ENCODE assay signal across 25 cellular contexts in the genomic region with DNA sequence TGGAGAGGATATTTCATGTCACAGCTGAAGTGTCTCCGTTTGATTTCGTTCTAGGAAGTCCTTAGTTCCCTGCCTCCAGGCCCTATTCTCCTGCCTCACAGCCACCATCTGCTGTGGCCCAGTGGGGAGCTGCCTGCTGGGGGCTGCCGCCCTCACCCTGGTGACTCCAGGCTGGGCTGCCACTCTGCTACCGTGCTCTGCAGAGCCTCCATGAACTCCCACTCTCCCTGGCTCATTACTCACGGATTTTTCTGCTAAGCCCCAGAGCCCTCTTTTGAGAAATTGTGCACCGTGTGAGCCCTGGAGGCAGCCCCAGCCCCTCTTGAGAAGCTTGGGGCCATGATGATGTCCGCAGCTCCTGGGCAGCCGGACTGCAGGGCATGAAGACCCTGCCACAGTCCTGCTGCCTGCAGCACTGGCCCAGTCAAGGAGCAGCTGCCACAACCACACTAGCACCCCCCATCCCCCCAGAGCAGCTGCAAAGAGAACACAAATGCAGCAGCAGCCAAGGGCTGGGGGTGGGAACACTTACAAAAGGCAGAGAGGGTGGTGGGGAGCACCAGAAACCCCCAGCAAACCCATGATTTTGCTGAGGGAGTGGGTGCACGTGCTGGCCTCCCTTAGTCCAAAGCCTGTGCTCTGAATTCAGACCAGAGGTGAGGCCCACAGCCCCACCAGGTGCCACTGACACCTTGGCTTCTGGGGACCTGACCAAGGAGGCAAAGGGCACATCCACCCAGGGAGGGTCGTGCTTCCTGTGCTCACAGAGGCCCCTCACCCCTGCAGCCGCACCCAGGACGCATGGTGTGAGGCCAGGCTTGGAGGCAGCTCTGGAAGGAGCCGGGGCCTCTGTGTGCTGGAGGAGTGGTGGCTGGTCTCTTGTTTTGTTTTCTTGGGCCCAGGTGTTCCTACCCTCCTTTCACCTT.
DNase-seq lines count a peak whose midpoint lies in the region.
"Had no signal": no experiment of that assay in that cellular context is flagged by ENCODE, and none has a peak within 500 bp of the region (broad histone marks: within the 10 kb centered on the region; RNA-seq: fewer than 3 reads in every experiment).

No MANE protein-coding gene starts in this region.

- H3K27ac ChIP-seq in mesendoderm (ENCODE audit: low read depth, low read length), result no peak overlapping the region
- H3K27ac ChIP-seq: C4-2B, RWPE1, VCaP had no signal

- H3K79me2 ChIP-seq in mesendoderm (ENCODE audit: control insufficient read depth, insufficient read depth, low read length), result no peaks in the 10 kb centered on the region

- H3K36me3 ChIP-seq in mesendoderm (ENCODE audit: control insufficient read depth, insufficient read depth, low read length), result no peaks in the 10 kb centered on the region

- H3K79me1 ChIP-seq in mesendoderm (ENCODE audit: low read length), result no peaks in the 10 kb centered on the region

- H2BK5ac ChIP-seq in mesendoderm (ENCODE audit: low read length), result no peak overlapping the region

- H3K4me2 ChIP-seq in mesendoderm (ENCODE audit: low read length), result no peak overlapping the region
- H3K4me2 ChIP-seq: smooth muscle cell had no signal

- no peak overlapping the region for H3K4ac ChIP-seq in mesendoderm (ENCODE audit: low read depth, low read length)

- H3K18ac ChIP-seq in mesendoderm (ENCODE audit: low read length), result no peak overlapping the region

- no CpG with 5 or more reads among the region's 13 CpGs for WGBS in mesendoderm (ENCODE audit: extremely low coverage, insufficient coverage, low lambda C conversion rate)

- no peak overlapping the region for H4K8ac ChIP-seq in mesendoderm (ENCODE audit: low read depth, low read length)

- intact Hi-C loops in activated T-helper 1 cell treated with anti-CD3 and anti-CD28 coated beads, Interleukin-12 subunit alpha, Interleukin-12 subunit beta, Interleukin-2, Interleukin-4 antibody, amounts not matched to agents 30 ng/mL and 10 ng/mL and 1 ng/mL, durations not matched to agents 14 hours and 24 hours and 36 hours (cut with micrococcal nuclease), result no loop called here

- H3K9me3 Mint-ChIP-seq in activated T-helper 1 cell treated with anti-CD3 and anti-CD28 coated beads, Interleukin-12 subunit alpha, Interleukin-12 subunit beta, Interleukin-2, Interleukin-4 antibody, amounts not matched to agents 30 ng/mL and 10 ng/mL and 1 ng/mL, durations not matched to agents 14 hours and 24 hours and 36 hours, result no peaks in the 10 kb centered on the region
- H3K9me3 Mint-ChIP-seq: activated CD4-positive, alpha-beta T cell treated with anti-CD3 and anti-CD28 coated beads, Interleukin-2, amount 10 ng/mL, durations not matched to agents 7 days and 5 days; activated T-helper 17 cell treated with anti-CD3 and anti-CD28 coated beads, Interleukin-2, amount 50 U/mL, for 72 hours; stimulated activated memory B cell treated with anti-CD40 and anti-IgM and Interleukin-4, amounts not matched to agents 10 μg/mL and 1 μg/mL and 100 μg/mL, for 72 hours had no signal

- H2AK5ac ChIP-seq in mesendoderm (ENCODE audit: low read length), result no peak overlapping the region

- no peak overlapping the region for H3K27ac Mint-ChIP-seq in activated T-helper 1 cell treated with anti-CD3 and anti-CD28 coated beads, Interleukin-12 subunit alpha, Interleukin-12 subunit beta, Interleukin-2, Interleukin-4 antibody, amounts not matched to agents 30 ng/mL and 10 ng/mL and 1 ng/mL, durations not matched to agents 14 hours and 24 hours and 36 hours
- H3K27ac Mint-ChIP-seq: activated CD4-positive, alpha-beta T cell treated with anti-CD3 and anti-CD28 coated beads, Interleukin-2, amount 10 ng/mL, durations not matched to agents 7 days and 5 days; activated naive CD4-positive, alpha-beta T cell treated with anti-CD3 and anti-CD28 coated beads, Interleukin-2, amount 50 U/mL, for 72 hours; activated T-helper 17 cell treated with anti-CD3 and anti-CD28 coated beads, Interleukin-2, amount 50 U/mL, for 72 hours; stimulated activated memory B cell treated with anti-CD40 and anti-IgM and Interleukin-4, amounts not matched to agents 10 μg/mL and 1 μg/mL and 100 μg/mL, for 72 hours had no signal

- H2BK120ac ChIP-seq in mesendoderm (ENCODE audit: low read depth, low read length), result no peak overlapping the region

- no peak overlapping the region for H4K5ac ChIP-seq in mesendoderm (ENCODE audit: low read length)

- H2BK15ac ChIP-seq in mesendoderm (replicated peaks; ENCODE audit: low read depth), result no peak overlapping the region

- H3K27me3 Mint-ChIP-seq in activated T-helper 1 cell treated with anti-CD3 and anti-CD28 coated beads, Interleukin-12 subunit alpha, Interleukin-12 subunit beta, Interleukin-2, Interleukin-4 antibody, amounts not matched to agents 30 ng/mL and 10 ng/mL and 1 ng/mL, durations not matched to agents 14 hours and 24 hours and 36 hours (ENCODE audit: insufficient read depth), result no peaks in the 10 kb centered on the region
- H3K27me3 Mint-ChIP-seq: activated CD4-positive, alpha-beta T cell treated with anti-CD3 and anti-CD28 coated beads, Interleukin-2, amount 10 ng/mL, durations not matched to agents 7 days and 5 days had no signal

- no peaks in the 10 kb centered on the region for H3K36me3 Mint-ChIP-seq in activated T-helper 1 cell treated with anti-CD3 and anti-CD28 coated beads, Interleukin-12 subunit alpha, Interleukin-12 subunit beta, Interleukin-2, Interleukin-4 antibody, amounts not matched to agents 30 ng/mL and 10 ng/mL and 1 ng/mL, durations not matched to agents 14 hours and 24 hours and 36 hours (ENCODE audit: low read depth)
- H3K36me3 Mint-ChIP-seq: stimulated activated memory B cell treated with anti-CD40 and anti-IgM and Interleukin-4, amounts not matched to agents 10 μg/mL and 1 μg/mL and 100 μg/mL, for 72 hours had no signal

- H3K4me1 Mint-ChIP-seq in activated T-helper 1 cell treated with anti-CD3 and anti-CD28 coated beads, Interleukin-12 subunit alpha, Interleukin-12 subunit beta, Interleukin-2, Interleukin-4 antibody, amounts not matched to agents 30 ng/mL and 10 ng/mL and 1 ng/mL, durations not matched to agents 14 hours and 24 hours and 36 hours (ENCODE audit: low read depth), result no peaks in the 10 kb centered on the region
- H3K4me1 Mint-ChIP-seq: activated CD4-positive, alpha-beta T cell treated with anti-CD3 and anti-CD28 coated beads, Interleukin-2, amount 10 ng/mL, durations not matched to agents 7 days and 5 days; activated T-helper 17 cell treated with anti-CD3 and anti-CD28 coated beads, Interleukin-2, amount 50 U/mL, for 72 hours; stimulated activated memory B cell treated with anti-CD40 and anti-IgM and Interleukin-4, amounts not matched to agents 10 μg/mL and 1 μg/mL and 100 μg/mL, for 72 hours had no signal

- no peak overlapping the region for H3K4me3 Mint-ChIP-seq in activated T-helper 1 cell treated with anti-CD3 and anti-CD28 coated beads, Interleukin-12 subunit alpha, Interleukin-12 subunit beta, Interleukin-2, Interleukin-4 antibody, amounts not matched to agents 30 ng/mL and 10 ng/mL and 1 ng/mL, durations not matched to agents 14 hours and 24 hours and 36 hours
- H3K4me3 Mint-ChIP-seq: activated CD4-positive, alpha-beta T cell treated with anti-CD3 and anti-CD28 coated beads, Interleukin-2, amount 10 ng/mL, durations not matched to agents 7 days and 5 days; activated T-helper 17 cell treated with anti-CD3 and anti-CD28 coated beads, Interleukin-2, amount 50 U/mL, for 72 hours; stimulated activated memory B cell treated with anti-CD40 and anti-IgM and Interleukin-4, amounts not matched to agents 10 μg/mL and 1 μg/mL and 100 μg/mL, for 72 hours had no signal

- H3K27me3 ChIP-seq in mesendoderm (ENCODE audit: insufficient read depth, low read length, poor library complexity), result no peaks in the 10 kb centered on the region

- H3K9ac ChIP-seq in mesendoderm (ENCODE audit: low read length), result no peak overlapping the region

- no peak overlapping the region for H3K23ac ChIP-seq in mesendoderm (ENCODE audit: low read length)

- H3K4me3 ChIP-seq in mesendoderm (ENCODE audit: low read length), result no peak overlapping the region
- H3K4me3 ChIP-seq: smooth muscle cell had no signal

- H3K56ac ChIP-seq in mesendoderm (ENCODE audit: low read length), result peak overlapping the region; percentile 17

- no peaks in the 10 kb centered on the region for H3K4me1 ChIP-seq in mesendoderm (ENCODE audit: control insufficient read depth, low read depth, low read length)

- DNase-seq in AG20443 (ENCODE audit: low spot score) (peak; percentile 5), GM03348 (ENCODE audit: low spot score) (peak; percentile 2), NCI-H2171 treated with DMSO at 0.1 percent for 48 hours (lab: John Stamatoyannopoulos, UW) (peak; percentile 71), mesendoderm (no peak), KG1 (lab: John Stamatoyannopoulos, UW) (no peak), SKM-1 treated with dmso at 0.1 percent for 144 hours (lab: John Stamatoyannopoulos, UW; ENCODE audit: unreplicated experiment) (no peak)
- DNase-seq in activated T-helper 1 cell treated with anti-CD3 and anti-CD28 coated beads, Interleukin-12 subunit alpha, Interleukin-12 subunit beta, Interleukin-2, Interleukin-4 antibody, amounts not matched to agents 30 ng/mL and 10 ng/mL and 1 ng/mL, durations not matched to agents 14 hours and 24 hours and 36 hours (ENCODE audit: low spot score), result no peak
- no peak for DNase-seq in stimulated activated CD4-positive, alpha-beta T cell treated with anti-CD3 and anti-CD28 coated beads, Interleukin-2, amount 100 ng/mL, for 24 hours
- DNase-seq: ACHN; activated CD4-positive, alpha-beta T cell treated with anti-CD3 and anti-CD28 coated beads, Interleukin-2, amount 10 ng/mL, durations not matched to agents 7 days and 5 days; activated CD8-positive, alpha-beta memory T cell treated with anti-CD3 and anti-CD28 coated beads, Interleukin-2, amount 50 U/mL, for 4 hours; aorta; dermis blood vessel endothelial cell; KBM-7; MM.1S; NCI-H1436 treated with DMSO at 0.1 percent for 48 hours; NCI-H748 treated with DMSO at 0.1 percent for 48 hours; stimulated activated CD4-positive, alpha-beta T cell treated with anti-CD3 and anti-CD28 coated beads, Interleukin-2, amount 100 ng/mL, for 48 hours had no signal

Comparison
In these comparisons a context has a peak if more than half of its experiments do, and no peak if none do; other contexts are left out.
1. DNase-seq: peak in AG20443 (single experiment), GM03348 (single experiment) and NCI-H2171 treated with DMSO at 0.1 percent for 48 hours (single experiment); none in mesendoderm (single experiment), activated T-helper 1 cell treated with anti-CD3 and anti-CD28 coated beads, Interleukin-12 subunit alpha, Interleukin-12 subunit beta, Interleukin-2, Interleukin-4 antibody, amounts not matched to agents 30 ng/mL and 10 ng/mL and 1 ng/mL, durations not matched to agents 14 hours and 24 hours and 36 hours (single experiment), stimulated activated CD4-positive, alpha-beta T cell treated with anti-CD3 and anti-CD28 coated beads, Interleukin-2, amount 100 ng/mL, for 24 hours (0 of 2), KG1 (single experiment) and SKM-1 treated with dmso at 0.1 percent for 144 hours (single experiment).